In genomic region chr12:120437735-120438494, GRCh38 we compare ENCODE assay signal across 1 cellular context.
TF ChIP-seq lines count a peak whose summit lies in the region.

Gene COX6A1 (plus strand): TSS chr12:120438113. CDS start chr12:120438127, 14 bp downstream.

TF ChIP-seq in HepG2, 621 proteins besides CTCF, POLR2A, EP300 and RAD21 (continued from another document and continues in another):
- TF ChIP-seq SAP130 (CRISPR knock-in tag; IDR thresholded peaks at IDR 0.05; ENCODE audit: low read depth) = peak; percentile 95
- no peak for TF ChIP-seq PAWR (CRISPR knock-in tag; IDR thresholded peaks at IDR 0.05; ENCODE audit: borderline replicate concordance)
- no peak for TF ChIP-seq TBL1XR1 (IDR thresholded peaks at IDR 0.05; ENCODE audit: borderline replicate concordance, low read length, partially characterized antibody)
- no peak for TF ChIP-seq FOSL1 (CRISPR knock-in tag; IDR thresholded peaks at IDR 0.05; ENCODE audit: borderline replicate concordance)
- no peak for TF ChIP-seq ATF2 (CRISPR knock-in tag; IDR thresholded peaks at IDR 0.05)
- no peak for TF ChIP-seq REXO4 (CRISPR knock-in tag; IDR thresholded peaks at IDR 0.05; ENCODE audit: borderline replicate concordance)
- TF ChIP-seq MYC (CRISPR knock-in tag; IDR thresholded peaks at IDR 0.05; ENCODE audit: borderline replicate concordance) = peak; percentile 60; the same call in 1 of the 2 replicates
- no peak for TF ChIP-seq TIGD3 (CRISPR knock-in tag; IDR thresholded peaks at IDR 0.05; ENCODE audit: borderline replicate concordance)
- TF ChIP-seq RAD51 (IDR thresholded peaks at IDR 0.05; ENCODE audit: borderline replicate concordance) = no peak
- no peak for TF ChIP-seq NFIB (CRISPR knock-in tag; IDR thresholded peaks at IDR 0.05; ENCODE audit: borderline replicate concordance)
- TF ChIP-seq ZNF343 (CRISPR knock-in tag; IDR thresholded peaks at IDR 0.05) = no peak
- TF ChIP-seq YEATS2 (CRISPR knock-in tag; IDR thresholded peaks at IDR 0.05; ENCODE audit: borderline replicate concordance) = peak; percentile 76; the same call in 1 of the 2 replicates
- TF ChIP-seq ZNF614 (CRISPR knock-in tag; IDR thresholded peaks at IDR 0.05; ENCODE audit: borderline replicate concordance) = peak; percentile 82; the same call in 1 of the 2 replicates
- peak; percentile 77; the same call in 1 of the 2 replicates for TF ChIP-seq CSRNP1 (CRISPR knock-in tag; IDR thresholded peaks at IDR 0.05)
- TF ChIP-seq ZNF605 (CRISPR knock-in tag; IDR thresholded peaks at IDR 0.05) = peak; percentile 69; the same call in 1 of the 2 replicates
- TF ChIP-seq ZNF639 (CRISPR knock-in tag; conservative IDR thresholded peaks at IDR 0.05) = 0 out of 2 replicates have a peak, but pooled peaks have one; percentile 68
- no peak for TF ChIP-seq ZNF564 (CRISPR knock-in tag; IDR thresholded peaks at IDR 0.05)
- peak; percentile 76; the same call in 1 of the 2 replicates for TF ChIP-seq KMT2A (CRISPR knock-in tag; IDR thresholded peaks at IDR 0.05)
- 0 out of 2 replicates have a peak, but pooled peaks have one; percentile 51 for TF ChIP-seq ZNF704 (CRISPR knock-in tag; IDR thresholded peaks at IDR 0.05; ENCODE audit: borderline replicate concordance)
- TF ChIP-seq FOXP4 (CRISPR knock-in tag; IDR thresholded peaks at IDR 0.05) = peak; percentile 27; the same call in 1 of the 2 replicates
- 0 out of 2 replicates have a peak, but pooled peaks have one; percentile 42 for TF ChIP-seq CBFB (CRISPR knock-in tag; IDR thresholded peaks at IDR 0.05)
- peak; percentile 86 for TF ChIP-seq ZGPAT (CRISPR knock-in tag; IDR thresholded peaks at IDR 0.05)
- no peak for TF ChIP-seq ZNF414 (CRISPR knock-in tag; IDR thresholded peaks at IDR 0.05)
- 0 out of 2 replicates have a peak, but pooled peaks have one; percentile 41 for TF ChIP-seq ZNF839 (CRISPR knock-in tag; IDR thresholded peaks at IDR 0.05; ENCODE audit: borderline replicate concordance)
- no peak for TF ChIP-seq ZBTB8A (CRISPR knock-in tag; IDR thresholded peaks at IDR 0.05; ENCODE audit: borderline replicate concordance, low read depth)
- no peak for TF ChIP-seq ZNF354B (CRISPR knock-in tag; IDR thresholded peaks at IDR 0.05)
- TF ChIP-seq ZNF296 (CRISPR knock-in tag; conservative IDR thresholded peaks at IDR 0.05) = no peak
- TF ChIP-seq DPF2 (CRISPR knock-in tag; IDR thresholded peaks at IDR 0.05; ENCODE audit: borderline replicate concordance, low read depth) = no peak
- TF ChIP-seq DZIP1 (CRISPR knock-in tag; IDR thresholded peaks at IDR 0.05) = peak; percentile 73; the same call in 1 of the 2 replicates
- no peak for TF ChIP-seq IRF1 (CRISPR knock-in tag; IDR thresholded peaks at IDR 0.05; ENCODE audit: low read depth)
- TF ChIP-seq ZNF773 (CRISPR knock-in tag; IDR thresholded peaks at IDR 0.05; ENCODE audit: borderline replicate concordance) = no peak
- peak; percentile 76; the same call in 1 of the 2 replicates for TF ChIP-seq HES4 (CRISPR knock-in tag; IDR thresholded peaks at IDR 0.05; ENCODE audit: borderline replicate concordance)
- TF ChIP-seq HIVEP1 (CRISPR knock-in tag; IDR thresholded peaks at IDR 0.05) = peak; percentile 68
- no peak for TF ChIP-seq FOXM1 (CRISPR knock-in tag; IDR thresholded peaks at IDR 0.05)
- TF ChIP-seq ZNF598 (CRISPR knock-in tag; IDR thresholded peaks at IDR 0.05; ENCODE audit: borderline replicate concordance) = peak; percentile 93; the same call in 1 of the 2 replicates
- TF ChIP-seq ZFAT (CRISPR knock-in tag; conservative IDR thresholded peaks at IDR 0.05) = no peak
- no peak for TF ChIP-seq ZNF562 (CRISPR knock-in tag; IDR thresholded peaks at IDR 0.05; ENCODE audit: borderline replicate concordance)
- TF ChIP-seq LCORL (IDR thresholded peaks at IDR 0.05) = no peak
- 0 out of 2 replicates have a peak, but pooled peaks have one; percentile 64 for TF ChIP-seq LCORL (CRISPR knock-in tag; IDR thresholded peaks at IDR 0.05)
- TF ChIP-seq GABPA (IDR thresholded peaks at IDR 0.05; ENCODE audit: low read depth, low read length) = peak; percentile 84
- peak; percentile 98 for TF ChIP-seq GABPA (CRISPR knock-in tag; IDR thresholded peaks at IDR 0.05; ENCODE audit: low read depth)
- TF ChIP-seq ZNF326 (CRISPR knock-in tag; IDR thresholded peaks at IDR 0.05; ENCODE audit: borderline replicate concordance) = no peak
- no peak for TF ChIP-seq KDM6A (CRISPR knock-in tag; IDR thresholded peaks at IDR 0.05; ENCODE audit: low read depth)
- TF ChIP-seq DMAP1 (CRISPR knock-in tag; IDR thresholded peaks at IDR 0.05) = peak; percentile 78; the same call in 1 of the 2 replicates
- TF ChIP-seq FIP1L1 (IDR thresholded peaks at IDR 0.05; ENCODE audit: borderline replicate concordance, insufficient read depth, low read depth, low read length) = no peak
- peak; percentile 93 for TF ChIP-seq POLR2G (IDR thresholded peaks at IDR 0.05; ENCODE audit: low read depth, low read length)
- 0 out of 2 replicates have a peak, but pooled peaks have one; percentile 7 for TF ChIP-seq ZBTB33 (CRISPR knock-in tag; IDR thresholded peaks at IDR 0.05)
